In the genomic region with DNA sequence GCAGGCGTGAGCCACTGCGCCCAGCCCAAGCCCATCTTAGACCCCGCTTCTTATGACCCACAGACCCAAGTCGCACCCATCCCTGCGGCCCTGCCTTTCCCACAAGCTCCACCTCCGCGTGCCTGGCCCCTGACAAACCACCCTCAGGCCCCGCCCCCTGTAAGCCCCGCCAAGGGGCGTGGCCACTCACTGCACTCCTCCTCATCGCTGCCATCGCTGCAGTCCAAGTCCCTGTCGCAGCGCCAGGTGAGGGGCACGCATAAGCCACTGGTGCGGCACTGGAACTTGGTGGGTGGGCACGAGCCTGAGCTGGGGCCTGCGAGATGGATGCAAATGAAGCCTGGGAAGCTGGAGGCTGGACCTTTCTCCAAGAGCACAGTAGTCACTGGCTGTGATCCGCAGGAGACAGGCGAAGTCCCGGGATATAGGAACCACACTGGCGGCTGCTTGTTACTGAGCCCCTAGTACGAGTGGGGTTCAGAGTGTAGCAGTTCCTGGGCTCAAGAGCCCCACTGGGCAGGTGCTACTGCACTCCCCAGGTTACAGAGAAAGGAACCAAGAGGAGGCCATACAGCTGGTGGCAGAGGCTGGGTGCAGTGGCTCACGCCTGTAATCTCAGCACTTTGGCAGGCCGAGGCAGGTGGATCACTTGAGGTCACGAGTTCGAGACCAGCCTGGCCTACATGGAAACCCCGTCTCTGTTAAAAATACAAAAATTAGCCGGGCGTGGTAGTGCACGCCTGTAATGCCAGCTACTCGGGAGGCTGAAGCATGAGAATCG, we compare ENCODE assay signal across 10 cellular contexts. TPM values are rescaled to one million over a fixed set of nuclear protein-coding genes. Genes with fewer than 3 reads are reported as not detected.
DNase-seq lines count a peak whose midpoint lies in the region; ATAC-seq and TF ChIP-seq lines count a peak whose summit lies in the region.
"Had no signal": no experiment of that assay in that cellular context is flagged by ENCODE, and none has a peak within 500 bp of the region (broad histone marks: within the 10 kb centered on the region; RNA-seq: fewer than 3 reads in every experiment).

No MANE protein-coding gene starts in this region.

- peaks cover 9% of the 10 kb centered on the region for H3K36me3 Mint-ChIP-seq in activated naive CD8-positive, alpha-beta T cell treated with anti-CD3 and anti-CD28 coated beads, Interleukin-2, amount 10 ng/mL, durations not matched to agents 7 days and 5 days
- H3K36me3 Mint-ChIP-seq in nephron progenitor cell (ENCODE audit: low read depth), result peaks cover 27% of the 10 kb centered on the region

- no peak for TF ChIP-seq CTCF in nephron progenitor cell (IDR thresholded peaks at IDR 0.05)

- no peak overlapping the region for H3K27ac Mint-ChIP-seq in activated naive CD8-positive, alpha-beta T cell treated with anti-CD3 and anti-CD28 coated beads, Interleukin-2, amount 10 ng/mL, durations not matched to agents 7 days and 5 days
- H3K27ac Mint-ChIP-seq in nephron progenitor cell, result no peak overlapping the region
- H3K27ac Mint-ChIP-seq: activated T-helper 1 cell treated with anti-CD3 and anti-CD28 coated beads, Interleukin-12 subunit alpha, Interleukin-12 subunit beta, Interleukin-2, Interleukin-4 antibody, amounts not matched to agents 30 ng/mL and 10 ng/mL and 1 ng/mL, durations not matched to agents 14 hours and 24 hours and 36 hours had no signal

- ATAC-seq in activated naive CD8-positive, alpha-beta T cell treated with anti-CD3 and anti-CD28 coated beads, Interleukin-2, amount 10 ng/mL, durations not matched to agents 7 days and 5 days (ENCODE audit: low read depth), result no peak
- no peak for ATAC-seq in GM18519 (IDR thresholded peaks at IDR 0.05; ENCODE audit: low FRiP score, unreplicated experiment)
- no peak for ATAC-seq in GM19328 (IDR thresholded peaks at IDR 0.05; ENCODE audit: unreplicated experiment)
- ATAC-seq in GM21528 (IDR thresholded peaks at IDR 0.05; ENCODE audit: low FRiP score, unreplicated experiment), result no peak

- H3K9me3 Mint-ChIP-seq in activated naive CD8-positive, alpha-beta T cell treated with anti-CD3 and anti-CD28 coated beads, Interleukin-2, amount 10 ng/mL, durations not matched to agents 7 days and 5 days, result no peaks in the 10 kb centered on the region
- H3K9me3 Mint-ChIP-seq in nephron progenitor cell, result no peaks in the 10 kb centered on the region
- H3K9me3 Mint-ChIP-seq: activated T-helper 1 cell treated with anti-CD3 and anti-CD28 coated beads, Interleukin-12 subunit alpha, Interleukin-12 subunit beta, Interleukin-2, Interleukin-4 antibody, amounts not matched to agents 30 ng/mL and 10 ng/mL and 1 ng/mL, durations not matched to agents 14 hours and 24 hours and 36 hours had no signal

- POLR2A ChIA-PET in activated naive CD8-positive, alpha-beta T cell treated with anti-CD3 and anti-CD28 coated beads, Interleukin-2, amount 10 ng/mL, durations not matched to agents 7 days and 5 days (lab: Charles Lee), result no interaction called here

- no peak overlapping the region for H3K4me3 Mint-ChIP-seq in activated naive CD8-positive, alpha-beta T cell treated with anti-CD3 and anti-CD28 coated beads, Interleukin-2, amount 10 ng/mL, durations not matched to agents 7 days and 5 days
- no peak overlapping the region for H3K4me3 Mint-ChIP-seq in nephron progenitor cell

- peak; percentile 38 for DNase-seq in COLO829 (ENCODE audit: low spot score)
- DNase-seq in HuH-7.5 (ENCODE audit: low spot score), result peak; percentile 22
- peak; percentile 38 for DNase-seq in activated naive CD8-positive, alpha-beta T cell treated with anti-CD3 and anti-CD28 coated beads, Interleukin-2, amount 10 ng/mL, durations not matched to agents 7 days and 5 days
- DNase-seq in nephron progenitor cell, result peak; percentile 73
- DNase-seq in NCI-H146 treated with DMSO at 0.1 percent for 48 hours (lab: John Stamatoyannopoulos, UW; ENCODE audit: unreplicated experiment), result no peak
- DNase-seq: GF-D8 had no signal

- peaks cover 23% of the 10 kb centered on the region for H3K4me1 Mint-ChIP-seq in activated naive CD8-positive, alpha-beta T cell treated with anti-CD3 and anti-CD28 coated beads, Interleukin-2, amount 10 ng/mL, durations not matched to agents 7 days and 5 days
- peaks cover 47% of the 10 kb centered on the region for H3K4me1 Mint-ChIP-seq in nephron progenitor cell

- H3K27me3 Mint-ChIP-seq in activated naive CD8-positive, alpha-beta T cell treated with anti-CD3 and anti-CD28 coated beads, Interleukin-2, amount 10 ng/mL, durations not matched to agents 7 days and 5 days, result no peaks in the 10 kb centered on the region
- peaks cover 2% of the 10 kb centered on the region for H3K27me3 Mint-ChIP-seq in nephron progenitor cell (ENCODE audit: low read depth, poor library complexity)

RNA-seq across cellular contexts. Expression of gene CD320, which starts 3.1 kb away (rescaled TPM):
- total RNA-seq in activated naive CD8-positive, alpha-beta T cell treated with anti-CD3 and anti-CD28 coated beads, Interleukin-2, amount 10 ng/mL, durations not matched to agents 7 days and 5 days, result 10 to 100 TPM; 36.1 to 38.4 TPM

RNA-seq across cellular contexts. Expression of gene NDUFA7, which starts 16.1 kb away (rescaled TPM):
- total RNA-seq in activated naive CD8-positive, alpha-beta T cell treated with anti-CD3 and anti-CD28 coated beads, Interleukin-2, amount 10 ng/mL, durations not matched to agents 7 days and 5 days, result 10 to 100 TPM; 53.8 to 59.0 TPM

RNA-seq across cellular contexts. Expression of gene RPS28, which starts 16.3 kb away (rescaled TPM):
- 1,000 to 10,000 TPM; 1,838 to 1,917 TPM for total RNA-seq in activated naive CD8-positive, alpha-beta T cell treated with anti-CD3 and anti-CD28 coated beads, Interleukin-2, amount 10 ng/mL, durations not matched to agents 7 days and 5 days

RNA-seq across cellular contexts. Expression of gene KANK3, which starts 38.0 kb away (rescaled TPM):
- total RNA-seq in activated naive CD8-positive, alpha-beta T cell treated with anti-CD3 and anti-CD28 coated beads, Interleukin-2, amount 10 ng/mL, durations not matched to agents 7 days and 5 days, result 1 to 10 TPM; 4.5 to 4.8 TPM

RNA-seq across cellular contexts. Expression of gene ANGPTL4, which starts 58.9 kb away (rescaled TPM):
- under 1 TPM in 1 of 2 experiments, not detected in 1; 0.64 TPM for total RNA-seq in activated naive CD8-positive, alpha-beta T cell treated with anti-CD3 and anti-CD28 coated beads, Interleukin-2, amount 10 ng/mL, durations not matched to agents 7 days and 5 days
